ENCODE assay signal across 2 cellular contexts in the genomic region with DNA sequence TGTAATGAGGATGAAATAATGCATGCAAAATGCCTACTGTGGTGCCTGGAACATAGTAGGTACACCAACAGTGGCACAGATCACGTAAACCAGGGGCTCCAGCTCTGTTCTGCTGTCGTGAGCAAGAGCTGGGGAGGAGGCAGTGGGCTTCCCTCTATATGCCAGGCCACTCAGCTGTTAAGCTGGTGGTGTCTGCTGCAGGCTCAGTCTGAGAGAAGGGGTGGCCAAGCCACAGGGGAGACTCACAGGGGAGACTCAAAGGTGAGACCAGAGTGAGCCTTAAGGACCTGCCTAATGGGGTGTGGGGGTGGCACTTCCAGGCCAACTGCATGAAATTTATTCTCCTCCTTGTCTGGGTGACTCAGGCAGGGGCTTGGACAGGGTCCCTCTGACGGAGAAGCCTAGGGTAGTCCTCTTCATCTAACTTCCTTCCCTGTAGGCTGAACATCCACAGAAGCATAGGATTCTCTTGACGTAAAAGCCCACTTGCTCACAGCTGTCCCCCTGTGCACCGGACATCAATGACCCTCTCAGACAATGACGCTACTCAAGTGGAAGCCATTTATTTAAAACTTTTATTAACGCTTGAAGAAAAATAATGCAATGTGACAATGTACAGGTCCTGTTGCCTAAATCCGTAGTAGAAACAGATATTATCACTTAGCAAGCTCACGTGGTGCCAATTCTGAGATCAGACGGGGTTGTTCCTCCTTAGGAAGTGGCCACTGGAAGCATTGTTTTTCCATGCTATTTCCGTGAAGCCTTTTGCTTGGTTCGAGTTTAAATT.
TF ChIP-seq lines count a peak whose summit lies in the region.

No MANE protein-coding gene starts in this region.

TF ChIP-seq in SK-N-SH, 30 proteins besides CTCF, POLR2A, EP300 and RAD21:
- TF ChIP-seq IRF3 (IDR thresholded peaks at IDR 0.05; ENCODE audit: low read depth, low read length) (no peak), GATA2 (CRISPR knock-in tag; IDR thresholded peaks at IDR 0.05) (peak; percentile 31; the same call in 1 of the 2 replicates)

TF ChIP-seq in SK-N-SH treated with all-trans-retinoic acid at 6 μM for 48 hours, 23 proteins besides CTCF, POLR2A, EP300 and RAD21 (continued from another document):
- TF ChIP-seq, protein P1, sequence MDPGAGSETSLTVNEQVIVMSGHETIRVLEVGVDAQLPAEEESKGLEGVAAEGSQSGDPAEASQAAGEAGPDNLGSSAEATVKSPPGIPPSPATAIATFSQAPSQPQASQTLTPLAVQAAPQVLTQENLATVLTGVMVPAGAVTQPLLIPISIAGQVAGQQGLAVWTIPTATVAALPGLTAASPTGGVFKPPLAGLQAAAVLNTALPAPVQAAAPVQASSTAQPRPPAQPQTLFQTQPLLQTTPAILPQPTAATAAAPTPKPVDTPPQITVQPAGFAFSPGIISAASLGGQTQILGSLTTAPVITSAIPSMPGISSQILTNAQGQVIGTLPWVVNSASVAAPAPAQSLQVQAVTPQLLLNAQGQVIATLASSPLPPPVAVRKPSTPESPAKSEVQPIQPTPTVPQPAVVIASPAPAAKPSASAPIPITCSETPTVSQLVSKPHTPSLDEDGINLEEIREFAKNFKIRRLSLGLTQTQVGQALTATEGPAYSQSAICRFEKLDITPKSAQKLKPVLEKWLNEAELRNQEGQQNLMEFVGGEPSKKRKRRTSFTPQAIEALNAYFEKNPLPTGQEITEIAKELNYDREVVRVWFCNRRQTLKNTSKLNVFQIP (CRISPR knock-in tag; IDR thresholded peaks at IDR 0.05; ENCODE audit: borderline replicate concordance, low read depth) = no peak
- TF ChIP-seq ZNF565 (CRISPR knock-in tag; conservative IDR thresholded peaks at IDR 0.05; ENCODE audit: low read depth) = no peak
- TF ChIP-seq, protein P2, sequence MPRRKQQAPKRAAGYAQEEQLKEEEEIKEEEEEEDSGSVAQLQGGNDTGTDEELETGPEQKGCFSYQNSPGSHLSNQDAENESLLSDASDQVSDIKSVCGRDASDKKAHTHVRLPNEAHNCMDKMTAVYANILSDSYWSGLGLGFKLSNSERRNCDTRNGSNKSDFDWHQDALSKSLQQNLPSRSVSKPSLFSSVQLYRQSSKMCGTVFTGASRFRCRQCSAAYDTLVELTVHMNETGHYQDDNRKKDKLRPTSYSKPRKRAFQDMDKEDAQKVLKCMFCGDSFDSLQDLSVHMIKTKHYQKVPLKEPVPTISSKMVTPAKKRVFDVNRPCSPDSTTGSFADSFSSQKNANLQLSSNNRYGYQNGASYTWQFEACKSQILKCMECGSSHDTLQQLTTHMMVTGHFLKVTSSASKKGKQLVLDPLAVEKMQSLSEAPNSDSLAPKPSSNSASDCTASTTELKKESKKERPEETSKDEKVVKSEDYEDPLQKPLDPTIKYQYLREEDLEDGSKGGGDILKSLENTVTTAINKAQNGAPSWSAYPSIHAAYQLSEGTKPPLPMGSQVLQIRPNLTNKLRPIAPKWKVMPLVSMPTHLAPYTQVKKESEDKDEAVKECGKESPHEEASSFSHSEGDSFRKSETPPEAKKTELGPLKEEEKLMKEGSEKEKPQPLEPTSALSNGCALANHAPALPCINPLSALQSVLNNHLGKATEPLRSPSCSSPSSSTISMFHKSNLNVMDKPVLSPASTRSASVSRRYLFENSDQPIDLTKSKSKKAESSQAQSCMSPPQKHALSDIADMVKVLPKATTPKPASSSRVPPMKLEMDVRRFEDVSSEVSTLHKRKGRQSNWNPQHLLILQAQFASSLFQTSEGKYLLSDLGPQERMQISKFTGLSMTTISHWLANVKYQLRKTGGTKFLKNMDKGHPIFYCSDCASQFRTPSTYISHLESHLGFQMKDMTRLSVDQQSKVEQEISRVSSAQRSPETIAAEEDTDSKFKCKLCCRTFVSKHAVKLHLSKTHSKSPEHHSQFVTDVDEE (CRISPR knock-in tag; IDR thresholded peaks at IDR 0.05) = no peak
- no peak for TF ChIP-seq ZC3H10 (CRISPR knock-in tag; IDR thresholded peaks at IDR 0.05)
- TF ChIP-seq ARNTL (CRISPR knock-in tag; IDR thresholded peaks at IDR 0.05; ENCODE audit: borderline replicate concordance, low read depth) = no peak
- no peak for TF ChIP-seq GLIS3 (CRISPR knock-in tag; IDR thresholded peaks at IDR 0.05)
- TF ChIP-seq ESRRG (CRISPR knock-in tag; IDR thresholded peaks at IDR 0.05) = no peak
- TF ChIP-seq, protein P3, sequence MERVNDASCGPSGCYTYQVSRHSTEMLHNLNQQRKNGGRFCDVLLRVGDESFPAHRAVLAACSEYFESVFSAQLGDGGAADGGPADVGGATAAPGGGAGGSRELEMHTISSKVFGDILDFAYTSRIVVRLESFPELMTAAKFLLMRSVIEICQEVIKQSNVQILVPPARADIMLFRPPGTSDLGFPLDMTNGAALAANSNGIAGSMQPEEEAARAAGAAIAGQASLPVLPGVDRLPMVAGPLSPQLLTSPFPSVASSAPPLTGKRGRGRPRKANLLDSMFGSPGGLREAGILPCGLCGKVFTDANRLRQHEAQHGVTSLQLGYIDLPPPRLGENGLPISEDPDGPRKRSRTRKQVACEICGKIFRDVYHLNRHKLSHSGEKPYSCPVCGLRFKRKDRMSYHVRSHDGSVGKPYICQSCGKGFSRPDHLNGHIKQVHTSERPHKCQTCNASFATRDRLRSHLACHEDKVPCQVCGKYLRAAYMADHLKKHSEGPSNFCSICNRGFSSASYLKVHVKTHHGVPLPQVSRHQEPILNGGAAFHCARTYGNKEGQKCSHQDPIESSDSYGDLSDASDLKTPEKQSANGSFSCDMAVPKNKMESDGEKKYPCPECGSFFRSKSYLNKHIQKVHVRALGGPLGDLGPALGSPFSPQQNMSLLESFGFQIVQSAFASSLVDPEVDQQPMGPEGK (CRISPR knock-in tag; IDR thresholded peaks at IDR 0.05; ENCODE audit: borderline replicate concordance) = no peak
- TF ChIP-seq PPARA (CRISPR knock-in tag; IDR thresholded peaks at IDR 0.05; ENCODE audit: borderline replicate concordance) = no peak
- no peak for TF ChIP-seq ZNF8 (CRISPR knock-in tag; IDR thresholded peaks at IDR 0.05)
- no peak for TF ChIP-seq SNAI2 (CRISPR knock-in tag; IDR thresholded peaks at IDR 0.05)
- TF ChIP-seq, protein P4, sequence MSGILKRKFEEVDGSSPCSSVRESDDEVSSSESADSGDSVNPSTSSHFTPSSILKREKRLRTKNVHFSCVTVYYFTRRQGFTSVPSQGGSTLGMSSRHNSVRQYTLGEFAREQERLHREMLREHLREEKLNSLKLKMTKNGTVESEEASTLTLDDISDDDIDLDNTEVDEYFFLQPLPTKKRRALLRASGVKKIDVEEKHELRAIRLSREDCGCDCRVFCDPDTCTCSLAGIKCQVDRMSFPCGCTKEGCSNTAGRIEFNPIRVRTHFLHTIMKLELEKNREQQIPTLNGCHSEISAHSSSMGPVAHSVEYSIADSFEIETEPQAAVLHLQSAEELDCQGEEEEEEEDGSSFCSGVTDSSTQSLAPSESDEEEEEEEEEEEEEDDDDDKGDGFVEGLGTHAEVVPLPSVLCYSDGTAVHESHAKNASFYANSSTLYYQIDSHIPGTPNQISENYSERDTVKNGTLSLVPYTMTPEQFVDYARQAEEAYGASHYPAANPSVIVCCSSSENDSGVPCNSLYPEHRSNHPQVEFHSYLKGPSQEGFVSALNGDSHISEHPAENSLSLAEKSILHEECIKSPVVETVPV (CRISPR knock-in tag; IDR thresholded peaks at IDR 0.05) = no peak
- no peak for TF ChIP-seq ZNF70 (CRISPR knock-in tag; IDR thresholded peaks at IDR 0.05)
- no peak for TF ChIP-seq ZFP3 (CRISPR knock-in tag; IDR thresholded peaks at IDR 0.05)
- TF ChIP-seq ZFP30 (CRISPR knock-in tag; IDR thresholded peaks at IDR 0.05) = no peak
- TF ChIP-seq TOX (CRISPR knock-in tag; IDR thresholded peaks at IDR 0.05; ENCODE audit: borderline replicate concordance) = no peak
